ENCODE assay signal across 11 cellular contexts in the genomic region with DNA sequence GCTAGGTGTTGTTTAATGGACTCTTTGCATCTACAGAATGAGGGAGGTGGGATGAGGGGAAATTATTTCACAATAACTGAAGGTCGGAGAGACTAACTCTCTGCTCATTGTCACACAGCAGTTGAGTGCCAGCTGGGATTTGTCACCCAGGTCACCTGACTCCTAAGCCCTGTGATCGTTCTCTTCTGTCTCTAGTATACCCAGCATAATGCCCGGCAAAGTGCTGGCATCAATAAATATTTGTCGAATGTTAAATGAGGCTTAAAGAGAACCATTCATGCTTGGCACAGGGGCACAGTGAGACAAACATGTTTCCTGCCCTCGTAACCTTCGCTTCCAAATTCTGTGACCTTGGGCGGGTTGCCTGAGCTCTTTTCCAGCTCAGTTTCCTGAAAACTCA.
A peak's percentile ranks its signal among the peaks of the same experiment; 100 is the strongest.
DNase-seq lines count a peak whose midpoint lies in the region; ATAC-seq and TF ChIP-seq lines count a peak whose summit lies in the region.
"Had no signal": no experiment of that assay in that cellular context is flagged by ENCODE, and none has a peak within 500 bp of the region (broad histone marks: within the 10 kb centered on the region; RNA-seq: fewer than 3 reads in every experiment).

No MANE protein-coding gene starts in this region.

- no peaks in the 10 kb centered on the region for H3K9me3 Mint-ChIP-seq in osteocyte (ENCODE audit: unreplicated experiment)

- H3K36me3 ChIP-seq in cardiac muscle cell = no peaks in the 10 kb centered on the region

- H3K36me3 Mint-ChIP-seq in osteocyte (ENCODE audit: unreplicated experiment) = peaks cover 10% of the 10 kb centered on the region

- no peaks in the 10 kb centered on the region for H3K27me3 ChIP-seq in cardiac muscle cell

- in situ Hi-C loops in Caki2 (cut with HindIII; ENCODE audit: low pct_unique_long_range_greater_than_20kb, low sequenced_read_pairs) = no loop called here

- peak overlapping the region; percentile 79 for H3K27ac ChIP-seq in cardiac muscle cell

- H3K4me1 ChIP-seq in cardiac muscle cell (ENCODE audit: low read depth) = peaks cover 34% of the 10 kb centered on the region

- no peaks in the 10 kb centered on the region for H3K9me3 ChIP-seq in cardiac muscle cell (ENCODE audit: low read depth)

- H3K27ac Mint-ChIP-seq in osteocyte (ENCODE audit: unreplicated experiment) = peak overlapping the region; percentile 27

- no peak overlapping the region for H3K4me3 ChIP-seq in cardiac muscle cell

- no peak for TF ChIP-seq CTCF in cardiac muscle cell (IDR thresholded peaks at IDR 0.05; ENCODE audit: low read depth, low read length)
- no peak for TF ChIP-seq CTCF in osteocyte (IDR thresholded peaks at IDR 0.05)

- no peaks in the 10 kb centered on the region for H3K27me3 Mint-ChIP-seq in osteocyte (ENCODE audit: unreplicated experiment)

- no peak for ATAC-seq in GM21619 (IDR thresholded peaks at IDR 0.05; ENCODE audit: unreplicated experiment)

- DNase-seq in Caki2 (ENCODE audit: low read depth) (peak; percentile 41), NCI-H2107 (lab: John Stamatoyannopoulos, UW) (peak; percentile 49), cardiac muscle cell (ENCODE audit: low read depth in 1 of 2, low spot score in 1 of 2) (no peak), osteocyte (ENCODE audit: extremely low spot score, unreplicated experiment) (no peak), NCI-H146 treated with DMSO at 0.1 percent for 48 hours (lab: John Stamatoyannopoulos, UW; ENCODE audit: unreplicated experiment) (no peak), HT-29 (ENCODE audit: low spot score) (no peak)
- no peak for DNase-seq in NK-92 treated with Interleukin-12 subunit alpha and Interleukin-12 subunit beta, amount 100 ng/mL, for 24 hours (lab: John Stamatoyannopoulos, UW)
- DNase-seq: islet precursor cell; NCI-H2227 treated with DMSO at 0.1 percent for 48 hours; stimulated activated CD4-positive, alpha-beta T cell treated with anti-CD3 and anti-CD28 coated beads, Interleukin-4, amount 100 ng/mL, for 4 hours had no signal

- no peak overlapping the region for H3K4me3 Mint-ChIP-seq in osteocyte (ENCODE audit: unreplicated experiment)

- H3K4me1 Mint-ChIP-seq in osteocyte (ENCODE audit: unreplicated experiment) = peaks cover 60% of the 10 kb centered on the region

Comparison
In these comparisons a context has a peak if more than half of its experiments do, and no peak if none do; other contexts are left out.
1. DNase-seq: peak in Caki2 (single experiment) and NCI-H2107 (single experiment); none in cardiac muscle cell (0 of 2), osteocyte (single experiment), NCI-H146 treated with DMSO at 0.1 percent for 48 hours (single experiment), NK-92 treated with Interleukin-12 subunit alpha and Interleukin-12 subunit beta, amount 100 ng/mL, for 24 hours (single experiment) and HT-29 (single experiment).